ENCODE assay signal across 8 cellular contexts in genomic region chr14:94080606-94081385, GRCh38. TPM values are rescaled to one million over a fixed set of nuclear protein-coding genes. Genes with fewer than 3 reads are reported as not detected.
A peak's percentile ranks its signal among the peaks of the same experiment; 100 is the strongest.
DNase-seq lines count a peak whose midpoint lies in the region; ATAC-seq and TF ChIP-seq lines count a peak whose summit lies in the region.

TSS of gene DDX24 (minus strand) at chr14:94081202. CDS start at chr14:94079742, 1,460 bp downstream.
TSS of gene IFI27L1 (plus strand) at chr14:94081310. CDS start at chr14:94096938, 15,628 bp downstream.

- CTCF ChIA-PET in RWPE1 (lab: Yijun Ruan, JAX), result interaction anchor here (0.6 kb wide), 1 partner anchor 99 kb away, joined by 3 read pairs; no protein-coding TSS in a partner anchor

- intact Hi-C loops in activated T-helper 2 cell treated with anti-CD3 and anti-CD28 coated beads, Interferon-gamma antibody, Interleukin-2, Interleukin-4, amounts not matched to agents 10 μg/mL and 5 μg/mL and 100 μg/mL, durations not matched to agents 14 hours and 24 hours and 36 hours (cut with micrococcal nuclease), result loop anchor here (1.0 to 5.0 kb wide), 5 partner anchors 24 to 92 kb away; partner anchors contain the start of genes OTUB2 and PPP4R4
- intact Hi-C loops in natural killer cell (cut with micrococcal nuclease), result loop anchor here (1.0 to 5.0 kb wide), 4 partner anchors 24 to 118 kb away; partner anchors contain the start of gene OTUB2

- ATAC-seq in natural killer cell, result peak; percentile 96 to 99 (median 96)

- H3K27ac ChIP-seq in RWPE1, result peak within 1 kb of the TSS; percentile 83

- DNase-seq in Daoy (ENCODE audit: low read depth) (peak; percentile 98), GOT3 (lab: John Stamatoyannopoulos, UW) (peak; percentile 68), LNCaP clone FGC (ENCODE audit: low read depth) (peak; percentile 70), RWPE1 (ENCODE audit: low spot score) (peak; percentile 99), fibroblast of mammary gland (ENCODE audit: low read depth) (peak; percentile 91), natural killer cell (peak; percentile 98)
- peak; percentile 96 for DNase-seq in activated T-helper 2 cell treated with anti-CD3 and anti-CD28 coated beads, Interferon-gamma antibody, Interleukin-2, Interleukin-4, amounts not matched to agents 10 μg/mL and 5 μg/mL and 100 μg/mL, durations not matched to agents 14 hours and 24 hours and 36 hours (ENCODE audit: low spot score)
- peak; percentile 96 for DNase-seq in stimulated activated naive CD4-positive, alpha-beta T cell treated with Interleukin-2 at 50 U/mL for 16 hours (lab: John Stamatoyannopoulos, UW)

- H3K9me3 Mint-ChIP-seq in activated T-helper 2 cell treated with anti-CD3 and anti-CD28 coated beads, Interferon-gamma antibody, Interleukin-2, Interleukin-4, amounts not matched to agents 10 μg/mL and 5 μg/mL and 100 μg/mL, durations not matched to agents 14 hours and 24 hours and 36 hours, result peaks cover 1% of the 10 kb centered on the region
- H3K9me3 Mint-ChIP-seq in natural killer cell, result no peaks in the 10 kb centered on the region

- no peaks in the 10 kb centered on the region for H3K27me3 Mint-ChIP-seq in activated T-helper 2 cell treated with anti-CD3 and anti-CD28 coated beads, Interferon-gamma antibody, Interleukin-2, Interleukin-4, amounts not matched to agents 10 μg/mL and 5 μg/mL and 100 μg/mL, durations not matched to agents 14 hours and 24 hours and 36 hours (ENCODE audit: low read depth)
- no peaks in the 10 kb centered on the region for H3K27me3 Mint-ChIP-seq in natural killer cell (ENCODE audit: low read depth in 2 of 2)

- H3K4me3 ChIP-seq in LNCaP clone FGC (ENCODE audit: low read depth, low read length) (peak within 1 kb of the TSS; percentile 84), fibroblast of mammary gland (ENCODE audit: control insufficient read depth, low read depth, low read length) (peak within 1 kb of the TSS; percentile 95)

- peaks cover 63% of the 10 kb centered on the region for H3K36me3 Mint-ChIP-seq in activated T-helper 2 cell treated with anti-CD3 and anti-CD28 coated beads, Interferon-gamma antibody, Interleukin-2, Interleukin-4, amounts not matched to agents 10 μg/mL and 5 μg/mL and 100 μg/mL, durations not matched to agents 14 hours and 24 hours and 36 hours (ENCODE audit: low read depth)
- H3K36me3 Mint-ChIP-seq in natural killer cell, result no peaks in the 10 kb centered on the region

- POLR2A ChIA-PET in RWPE1 (lab: Yijun Ruan, JAX; ENCODE audit: low non-redundant PET), result no interaction called here

- peak within 1 kb of the TSS; percentile 100 for H3K27ac Mint-ChIP-seq in activated T-helper 2 cell treated with anti-CD3 and anti-CD28 coated beads, Interferon-gamma antibody, Interleukin-2, Interleukin-4, amounts not matched to agents 10 μg/mL and 5 μg/mL and 100 μg/mL, durations not matched to agents 14 hours and 24 hours and 36 hours
- peak within 1 kb of the TSS; percentile 97 to 98 for H3K27ac Mint-ChIP-seq in natural killer cell

- TF ChIP-seq CTCF in LNCaP clone FGC (IDR thresholded peaks at IDR 0.05; ENCODE audit: control insufficient read depth, extremely low read depth, insufficient read depth), result no peak
- TF ChIP-seq CTCF in RWPE1 (conservative IDR thresholded peaks at IDR 0.05; ENCODE audit: low read depth), result no peak
- no peak for TF ChIP-seq CTCF in fibroblast of mammary gland (conservative IDR thresholded peaks at IDR 0.05; ENCODE audit: control insufficient read depth, insufficient read depth, low read depth, low read length)
- TF ChIP-seq CTCF in natural killer cell (IDR thresholded peaks at IDR 0.05), result no peak

- H3K4me1 Mint-ChIP-seq in activated T-helper 2 cell treated with anti-CD3 and anti-CD28 coated beads, Interferon-gamma antibody, Interleukin-2, Interleukin-4, amounts not matched to agents 10 μg/mL and 5 μg/mL and 100 μg/mL, durations not matched to agents 14 hours and 24 hours and 36 hours (ENCODE audit: low read depth), result peaks cover 47% of the 10 kb centered on the region
- H3K4me1 Mint-ChIP-seq in natural killer cell, result peaks cover 37 to 57% of the 10 kb centered on the region in 2 donors

- H3K4me3 Mint-ChIP-seq in activated T-helper 2 cell treated with anti-CD3 and anti-CD28 coated beads, Interferon-gamma antibody, Interleukin-2, Interleukin-4, amounts not matched to agents 10 μg/mL and 5 μg/mL and 100 μg/mL, durations not matched to agents 14 hours and 24 hours and 36 hours (ENCODE audit: low read depth), result peak within 1 kb of the TSS; percentile 99
- peak within 1 kb of the TSS; percentile 100 for H3K4me3 Mint-ChIP-seq in natural killer cell

RNA-seq across cellular contexts. Expression of gene DDX24, which starts in this region (rescaled TPM):
- 215 and 264 TPM in 2 replicates for total RNA-seq in Daoy (2014; rRNA removed; shearing (Covaris generic))
- total RNA-seq in activated T-helper 2 cell treated with anti-CD3 and anti-CD28 coated beads, Interferon-gamma antibody, Interleukin-2, Interleukin-4, amounts not matched to agents 10 μg/mL and 5 μg/mL and 100 μg/mL, durations not matched to agents 14 hours and 24 hours and 36 hours, result 276 and 277 TPM in 2 replicates
- 100 to 1,000 TPM; 250 to 357 (median 296) TPM for total RNA-seq in natural killer cell

RNA-seq across cellular contexts. Expression of gene IFI27L1, which starts in this region (rescaled TPM):
- total RNA-seq in Daoy (2014; rRNA removed; shearing (Covaris generic)), result 15.6 and 23.6 TPM in 2 replicates
- total RNA-seq in activated T-helper 2 cell treated with anti-CD3 and anti-CD28 coated beads, Interferon-gamma antibody, Interleukin-2, Interleukin-4, amounts not matched to agents 10 μg/mL and 5 μg/mL and 100 μg/mL, durations not matched to agents 14 hours and 24 hours and 36 hours, result 27.7 and 31.2 TPM in 2 replicates
- 10 to 100 TPM; 10.1 to 15.1 (median 12.1) TPM for total RNA-seq in natural killer cell

Comparison
In these comparisons a context has a peak if more than half of its experiments do, and no peak if none do; other contexts are left out.
1. Peak in every context shown above with its lines: DNase-seq, ATAC-seq, H3K4me3 ChIP-seq and H3K27ac ChIP-seq.